ENCODE assay signal across 8 cellular contexts in genomic region chr19:1039646-1040475, GRCh38. TPM values are rescaled to one million over a fixed set of nuclear protein-coding genes. Genes with fewer than 3 reads are reported as not detected.
DNase-seq lines count a peak whose midpoint lies in the region; ATAC-seq lines count a peak whose summit lies in the region.

ABCA7 (plus strand) TSS chr19:1040107; CDS start chr19:1041362, 1,255 bp downstream.

- no peaks in the 10 kb centered on the region for H3K27me3 Mint-ChIP-seq in activated naive CD4-positive, alpha-beta T cell treated with anti-CD3 and anti-CD28 coated beads for 36 hours (ENCODE audit: low read depth)

- intact Hi-C loops in activated naive CD4-positive, alpha-beta T cell treated with anti-CD3 and anti-CD28 coated beads for 36 hours (cut with micrococcal nuclease), result loop anchor here (1.0 to 2.0 kb wide), 5 partner anchors 14 to 55 kb away; partner anchors contain the start of genes CNN2, POLR2E, RNU6-2 and TMEM259

- H3K36me3 Mint-ChIP-seq in activated naive CD4-positive, alpha-beta T cell treated with anti-CD3 and anti-CD28 coated beads for 36 hours (ENCODE audit: low read depth), result peaks cover 27% of the 10 kb centered on the region

- H3K27ac Mint-ChIP-seq in activated naive CD4-positive, alpha-beta T cell treated with anti-CD3 and anti-CD28 coated beads for 36 hours, result peak within 1 kb of the TSS; percentile 65

- H3K36me3 ChIP-seq in SK-N-MC (ENCODE audit: insufficient read depth, low read length), result peaks cover 18% of the 10 kb centered on the region; the same call in 1 of the 2 replicates

- peak within 1 kb of the TSS; percentile 94 for H3K4me3 Mint-ChIP-seq in activated naive CD4-positive, alpha-beta T cell treated with anti-CD3 and anti-CD28 coated beads for 36 hours

- peak within 1 kb of the TSS; percentile 90 for H3K4me3 ChIP-seq in SK-N-MC

- H3K9me3 Mint-ChIP-seq in activated naive CD4-positive, alpha-beta T cell treated with anti-CD3 and anti-CD28 coated beads for 36 hours, result no peaks in the 10 kb centered on the region

- CTCF ChIA-PET in activated naive CD4-positive, alpha-beta T cell treated with anti-CD3 and anti-CD28 coated beads for 36 hours (lab: Charles Lee), result interaction anchor here (1.1 to 1.2 kb wide), 3 partner anchors 10 to 204 kb away, joined by 3 to 4 read pairs (median 3); no protein-coding TSS in a partner anchor

- H3K27ac ChIP-seq in SK-N-MC (peak within 1 kb of the TSS; percentile 64; the same call in 1 of the 2 replicates), substantia nigra (ENCODE audit: low read depth, low read length, poor library complexity, severe bottlenecking) (peak within 1 kb of the TSS; percentile 42)

- H3K9ac ChIP-seq in SK-N-MC (ENCODE audit: insufficient read length), result peak within 1 kb of the TSS; percentile 37

- no peaks in the 10 kb centered on the region for H3K9me3 ChIP-seq in SK-N-MC (ENCODE audit: low read depth, low read length)

- peaks cover 41% of the 10 kb centered on the region for H3K4me1 Mint-ChIP-seq in activated naive CD4-positive, alpha-beta T cell treated with anti-CD3 and anti-CD28 coated beads for 36 hours (ENCODE audit: low read depth)

- ATAC-seq in HG02571 (IDR thresholded peaks at IDR 0.05; ENCODE audit: unreplicated experiment), result peak; percentile 70

- DNase-seq in GM04503 (ENCODE audit: low read depth) (peak; percentile 75), NCI-H1048 (lab: John Stamatoyannopoulos, UW) (peak; percentile 96), SK-N-MC (ENCODE audit: low read depth, low spot score) (peak; percentile 88), germinal center (ENCODE audit: low spot score) (peak; percentile 93), non-pigmented ciliary epithelial cell (ENCODE audit: low read depth) (peak; percentile 86), substantia nigra (lab: John Stamatoyannopoulos, UW) (peak; percentile 29 to 97 (median 89))
- peak; percentile 100 for DNase-seq in activated naive CD4-positive, alpha-beta T cell treated with anti-CD3 and anti-CD28 coated beads for 36 hours

RNA-seq across cellular contexts. Expression of gene ABCA7, which starts in this region (rescaled TPM):
- 10 to 100 TPM; 24.4 to 30.1 TPM for total RNA-seq in activated naive CD4-positive, alpha-beta T cell treated with anti-CD3 and anti-CD28 coated beads for 36 hours

Comparison
In these comparisons a context has a peak if more than half of its experiments do, and no peak if none do; other contexts are left out.
1. Peak in every context shown above with its lines: DNase-seq, ATAC-seq, H3K4me3 ChIP-seq and H3K27ac ChIP-seq.